ENCODE assay signal across 8 cellular contexts in the genomic region with DNA sequence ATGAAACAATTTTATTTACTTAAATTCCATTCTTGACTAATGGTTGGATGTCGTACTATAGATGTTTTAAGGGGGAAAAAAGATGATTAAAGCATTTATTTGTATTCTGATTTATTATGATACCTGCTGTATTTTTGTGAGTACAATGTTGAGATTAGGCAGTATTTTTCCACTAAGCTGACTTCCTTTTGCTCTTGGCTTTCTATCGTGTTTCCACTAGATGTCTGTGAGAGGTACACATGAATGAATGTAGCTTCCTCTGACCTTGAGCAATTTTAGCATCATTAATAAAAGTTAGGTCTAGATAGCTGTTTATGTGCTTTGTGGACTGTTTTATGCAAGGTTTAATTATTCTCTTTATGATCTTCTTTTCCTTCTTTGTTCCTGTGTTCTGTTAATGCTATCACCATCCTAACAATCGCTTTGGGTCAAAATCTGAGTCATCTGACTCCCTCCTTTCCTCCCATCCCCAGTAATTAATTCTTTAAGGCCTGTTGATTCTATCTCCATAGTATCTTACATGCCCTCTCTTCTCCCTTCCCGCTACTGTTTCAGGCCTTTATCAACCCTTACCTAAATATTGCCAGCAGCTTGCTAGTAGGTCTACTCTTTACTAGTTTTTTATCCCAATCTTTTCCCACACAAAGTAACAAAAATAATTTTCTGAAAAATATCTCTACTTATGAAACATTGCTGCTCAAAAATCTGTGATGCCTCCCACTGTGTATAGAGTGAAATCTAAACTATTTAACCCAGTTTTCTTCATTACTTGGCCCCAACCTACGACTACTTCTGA.
DNase-seq lines count a peak whose midpoint lies in the region; ATAC-seq and TF ChIP-seq lines count a peak whose summit lies in the region.

No MANE protein-coding gene starts in this region.

- peak overlapping the region in 9 of 11 experiments; percentile 4 to 91 (median 45); a peak in 14 of 22 replicates for H3K9ac ChIP-seq in BLaER1 treated with 17β-estradiol and CSF1 and Interleukin-3, amounts not matched to agents 10 nM and 100 nM

- WGBS in body of pancreas, 2 donors: 41 to 45% methylated on average over 5 of the region's 5 CpGs

- ATAC-seq in body of pancreas (no peak), GM19351 (IDR thresholded peaks at IDR 0.05; ENCODE audit: unreplicated experiment) (no peak), GM18511 (IDR thresholded peaks at IDR 0.05; ENCODE audit: unreplicated experiment) (no peak)

- no peaks in the 10 kb centered on the region for H3K27me3 ChIP-seq in BLaER1 treated with 17β-estradiol and CSF1 and Interleukin-3, amounts not matched to agents 10 nM and 100 nM
- H3K27me3 ChIP-seq in body of pancreas: no peaks in the 10 kb centered on the region

- intact Hi-C loops in body of pancreas (cut with DNase I): no loop called here

- H3K36me3 ChIP-seq in BLaER1 treated with 17β-estradiol and CSF1 and Interleukin-3, amounts not matched to agents 10 nM and 100 nM: peaks cover 20 to 47% (median 31%) of the 10 kb centered on the region in 11 experiments; a peak in 21 of 22 replicates
- H3K36me3 ChIP-seq in body of pancreas (replicated peaks in 1 of 2; ENCODE audit: insufficient read depth in 1 of 2, low read depth in 2 of 2): no peaks in the 10 kb centered on the region

- no peak for TF ChIP-seq POLR2A in body of pancreas (IDR thresholded peaks at IDR 0.05)

- peaks cover 0 to 3% (median 0%) of the 10 kb centered on the region in 11 experiments; a peak in 2 of 22 replicates for H3K9me3 ChIP-seq in BLaER1 treated with 17β-estradiol and CSF1 and Interleukin-3, amounts not matched to agents 10 nM and 100 nM (replicated peaks in 1 of 11)
- H3K9me3 ChIP-seq in body of pancreas: no peaks in the 10 kb centered on the region

- peaks cover 45 to 92% (median 55%) of the 10 kb centered on the region in 10 experiments for H3K4me1 ChIP-seq in BLaER1 treated with 17β-estradiol and CSF1 and Interleukin-3, amounts not matched to agents 10 nM and 100 nM
- peaks cover 56% of the 10 kb centered on the region for H3K4me1 ChIP-seq in body of pancreas

- no peak for TF ChIP-seq CTCF in body of pancreas (IDR thresholded peaks at IDR 0.05)

- peak overlapping the region; percentile 8 to 83 (median 64); a peak in 21 of 22 replicates for H3K4me2 ChIP-seq in BLaER1 treated with 17β-estradiol and CSF1 and Interleukin-3, amounts not matched to agents 10 nM and 100 nM

- no peak overlapping the region; a peak in 1 of 20 replicates for H3K4me3 ChIP-seq in BLaER1 treated with 17β-estradiol and CSF1 and Interleukin-3, amounts not matched to agents 10 nM and 100 nM
- no peak overlapping the region for H3K4me3 ChIP-seq in body of pancreas

- peak overlapping the region; percentile 69 to 99 (median 97) for H3K27ac ChIP-seq in BLaER1 treated with 17β-estradiol and CSF1 and Interleukin-3, amounts not matched to agents 10 nM and 100 nM
- H3K27ac ChIP-seq in body of pancreas: peak overlapping the region; percentile 36 to 88 (median 78)

- peak; percentile 40 for DNase-seq in LHCN-M2 (ENCODE audit: low read depth)
- no peak for DNase-seq in body of pancreas
- DNase-seq in lung microvascular endothelial cell (ENCODE audit: low read depth in 2 of 2): peak; percentile 83 to 94
- DNase-seq in NCI-H1694 treated with DMSO at 0.1 percent for 48 hours (lab: John Stamatoyannopoulos, UW): no peak
- DNase-seq in stimulated activated CD4-positive, alpha-beta T cell treated with anti-CD3 and anti-CD28 coated beads, Interleukin-2, amount 100 ng/mL, for 48 hours: no peak

- no peaks in the 10 kb centered on the region for H4K20me1 ChIP-seq in BLaER1 treated with 17β-estradiol and CSF1 and Interleukin-3, amounts not matched to agents 10 nM and 100 nM

Comparison
In these comparisons a context has a peak if more than half of its experiments do, and no peak if none do; other contexts are left out.
1. DNase-seq: peak in LHCN-M2 (single experiment) and lung microvascular endothelial cell (2 of 2); none in body of pancreas (0 of 4), NCI-H1694 treated with DMSO at 0.1 percent for 48 hours (single experiment) and stimulated activated CD4-positive, alpha-beta T cell treated with anti-CD3 and anti-CD28 coated beads, Interleukin-2, amount 100 ng/mL, for 48 hours (0 of 2).